In genomic region chr22:26888887-26889286, GRCh38 we compare ENCODE assay signal across 21 cellular contexts.
A peak's percentile ranks its signal among the peaks of the same experiment; 100 is the strongest.
DNase-seq lines count a peak whose midpoint lies in the region; ATAC-seq and TF ChIP-seq lines count a peak whose summit lies in the region.
"Had no signal": no experiment of that assay in that cellular context is flagged by ENCODE, and none has a peak within 500 bp of the region (broad histone marks: within the 10 kb centered on the region; RNA-seq: fewer than 3 reads in every experiment).

No MANE protein-coding gene starts in this region.

- ATAC-seq in HG02642 (IDR thresholded peaks at IDR 0.05; ENCODE audit: poor library complexity, unreplicated experiment) (no peak), HG02884 (IDR thresholded peaks at IDR 0.05; ENCODE audit: unreplicated experiment) (no peak)
- ATAC-seq: GM23338, HCT116, HepG2, SK-N-SH treated with all-trans-retinoic acid at 6 μM for 48 hours had no signal

- H3K4me3 ChIP-seq in ascending aorta (no peak overlapping the region), fibroblast of pulmonary artery (replicated peaks; ENCODE audit: low read depth, low read length) (no peak overlapping the region)
- H3K4me3 ChIP-seq: GM23338 had no signal

- peak overlapping the region; percentile 87 to 95 for H3K27ac ChIP-seq in ascending aorta

- no peaks in the 10 kb centered on the region for H3K27me3 ChIP-seq in ascending aorta

- peaks cover 11 to 72% of the 10 kb centered on the region in 2 donors for H3K4me1 ChIP-seq in ascending aorta

- DNase-seq in EH (ENCODE audit: low read depth) = peak; percentile 9
- DNase-seq in ascending aorta (ENCODE audit: low spot score in 2 of 2) = no peak
- peak; percentile 14 for DNase-seq in fibroblast of pulmonary artery (ENCODE audit: low read depth)
- DNase-seq in renal cortical epithelial cell (ENCODE audit: low read depth) = peak; percentile 26
- no peak for DNase-seq in DMS79 treated with DMSO at 0.1 percent for 48 hours (lab: John Stamatoyannopoulos, UW)
- no peak for DNase-seq in 8988T
- DNase-seq: CD4-positive, alpha-beta T cell; DMS153; KG1; NCI-H1417; NCI-H187; NCI-H226; NCI-H524; NCI-H82; SHP77 had no signal

- TF ChIP-seq CTCF in ascending aorta (IDR thresholded peaks at IDR 0.05) = no peak
- TF ChIP-seq CTCF in fibroblast of pulmonary artery (IDR thresholded peaks at IDR 0.05; ENCODE audit: low read length, missing control alignments) = no peak

- no peaks in the 10 kb centered on the region for H3K9me3 ChIP-seq in ascending aorta

- H3K36me3 ChIP-seq in ascending aorta = no peaks in the 10 kb centered on the region

- intact Hi-C loops in ascending aorta (cut with DNase I) = loop anchor here (5.0 to 10.0 kb wide), 4 partner anchors 133 to 626 kb away; no protein-coding TSS in a partner anchor

Comparison
In these comparisons a context has a peak if more than half of its experiments do, and no peak if none do; other contexts are left out.
1. DNase-seq: peak in EH (single experiment), fibroblast of pulmonary artery (single experiment) and renal cortical epithelial cell (single experiment); none in ascending aorta (0 of 2), DMS79 treated with DMSO at 0.1 percent for 48 hours (single experiment) and 8988T (single experiment).